ENCODE assay signal across 19 cellular contexts in genomic region chr17:72110953-72111339, GRCh38. TPM values are rescaled to one million over a fixed set of nuclear protein-coding genes. Genes with fewer than 3 reads are reported as not detected.
DNase-seq lines count a peak whose midpoint lies in the region; TF ChIP-seq lines count a peak whose summit lies in the region.
"Had no signal": no experiment of that assay in that cellular context is flagged by ENCODE, and none has a peak within 500 bp of the region (broad histone marks: within the 10 kb centered on the region; RNA-seq: fewer than 3 reads in every experiment).

No MANE protein-coding gene starts in this region.

- no peaks in the 10 kb centered on the region for H3K4me1 Mint-ChIP-seq in activated CD4-positive, alpha-beta memory T cell treated with anti-CD3 and anti-CD28 coated beads for 36 hours (ENCODE audit: low read depth)
- H3K4me1 Mint-ChIP-seq: activated naive CD4-positive, alpha-beta T cell treated with anti-CD3 and anti-CD28 coated beads, Interleukin-2, amount 10 ng/mL, durations not matched to agents 7 days and 5 days had no signal

- no peak overlapping the region for H2AFZ ChIP-seq in hepatocyte

- no peak overlapping the region for H3K4me3 ChIP-seq in HEK293 (ENCODE audit: low read depth, low read length)
- peak overlapping the region; percentile 73 for H3K4me3 ChIP-seq in adipocyte (ENCODE audit: low read length)
- no peak overlapping the region for H3K4me3 ChIP-seq in hepatocyte
- peak overlapping the region; percentile 16 for H3K4me3 ChIP-seq in suprapubic skin
- H3K4me3 ChIP-seq: ascending aorta, prostate gland, SJCRH30, spleen had no signal

- no peaks in the 10 kb centered on the region for H3K9me3 ChIP-seq in HEK293 (ENCODE audit: control insufficient read depth, insufficient read depth, low read depth, low read length)
- H3K9me3 ChIP-seq in adipocyte (ENCODE audit: control insufficient read depth, low read length), result no peaks in the 10 kb centered on the region
- H3K9me3 ChIP-seq in hepatocyte (ENCODE audit: low read depth), result no peaks in the 10 kb centered on the region
- no peaks in the 10 kb centered on the region for H3K9me3 ChIP-seq in suprapubic skin
- H3K9me3 ChIP-seq: ascending aorta, prostate gland, SJCRH30, spleen had no signal

- H3K9me3 Mint-ChIP-seq in activated CD4-positive, alpha-beta memory T cell treated with anti-CD3 and anti-CD28 coated beads for 36 hours, result peaks cover 2% of the 10 kb centered on the region

- DNase-seq in adipocyte (ENCODE audit: low read depth), result no peak
- DNase-seq in hepatocyte (ENCODE audit: low spot score), result no peak
- no peak for DNase-seq in suprapubic skin (ENCODE audit: low spot score in 2 of 2)
- DNase-seq in activated CD4-positive, alpha-beta memory T cell treated with anti-CD3 and anti-CD28 coated beads for 36 hours, result no peak
- DNase-seq in NCI-H187 (lab: John Stamatoyannopoulos, UW), result no peak
- no peak for DNase-seq in RPMI8226
- DNase-seq: activated CD4-positive, CD25-positive, alpha-beta regulatory T cell; activated naive CD4-positive, alpha-beta T cell treated with anti-CD3 and anti-CD28 coated beads, Interleukin-2, amount 10 ng/mL, durations not matched to agents 7 days and 5 days; activated T-cell treated with anti-CD3 and anti-CD28 coated beads, Interleukin-2, amount 50 U/mL, for 48 hours; effector memory CD8-positive, alpha-beta T cell; hippocampal formation; OCI-M1; SJCRH30; spleen had no signal

- no peaks in the 10 kb centered on the region for H4K20me1 ChIP-seq in hepatocyte (ENCODE audit: insufficient read depth, poor library complexity, severe bottlenecking)

- H3K9me2 ChIP-seq in hepatocyte (replicated peaks; ENCODE audit: insufficient read depth), result no peaks in the 10 kb centered on the region

- H3K79me2 ChIP-seq in hepatocyte, result no peaks in the 10 kb centered on the region

- no peak for TF ChIP-seq EP300 in suprapubic skin (IDR thresholded peaks at IDR 0.05)

- peak overlapping the region; percentile 10 for H3K4me2 ChIP-seq in hepatocyte
- H3K4me2 ChIP-seq: KMS-11 had no signal

- no peak overlapping the region for H3K27ac ChIP-seq in HEK293 (ENCODE audit: extremely low read depth, low read depth, low read length)
- H3K27ac ChIP-seq in hepatocyte, result no peak overlapping the region
- H3K27ac ChIP-seq in suprapubic skin, result peak overlapping the region; percentile 42
- H3K27ac ChIP-seq: ascending aorta, KMS-11, prostate gland, SJCRH30, spleen had no signal

- H3K4me1 ChIP-seq in HEK293 (ENCODE audit: control insufficient read depth, insufficient read depth, low read length), result peaks cover 9% of the 10 kb centered on the region
- no peaks in the 10 kb centered on the region for H3K4me1 ChIP-seq in adipocyte (ENCODE audit: control insufficient read depth, insufficient read depth, low read length)
- H3K4me1 ChIP-seq in hepatocyte (ENCODE audit: insufficient read depth), result peaks cover 7% of the 10 kb centered on the region
- H3K4me1 ChIP-seq in suprapubic skin, result peaks cover 12% of the 10 kb centered on the region
- H3K4me1 ChIP-seq: ascending aorta, prostate gland, SJCRH30 had no signal

- WGBS in hepatocyte (ENCODE audit: low lambda C conversion rate, missing lambda C conversion rate), result 50% methylated on average over 3 of the region's 4 CpGs
- WGBS in suprapubic skin, result 14% methylated on average over 4 of the region's 4 CpGs

- H3K4me3 Mint-ChIP-seq in activated CD4-positive, alpha-beta memory T cell treated with anti-CD3 and anti-CD28 coated beads for 36 hours, result no peak overlapping the region
- H3K4me3 Mint-ChIP-seq: activated naive CD4-positive, alpha-beta T cell treated with anti-CD3 and anti-CD28 coated beads, Interleukin-2, amount 10 ng/mL, durations not matched to agents 7 days and 5 days; effector memory CD8-positive, alpha-beta T cell had no signal

- TF ChIP-seq CTCF in HEK293 (tag by site-specific recombination; IDR thresholded peaks at IDR 0.05) (no peak), hepatocyte (IDR thresholded peaks at IDR 0.05; ENCODE audit: poor library complexity) (no peak), suprapubic skin (IDR thresholded peaks at IDR 0.05) (no peak)

- H3K36me3 ChIP-seq in HEK293 (ENCODE audit: control insufficient read depth in 2 of 2, insufficient read depth in 1 of 2, low read length in 2 of 2) (no peaks in the 10 kb centered on the region), adipocyte (ENCODE audit: control insufficient read depth, insufficient read depth, low read length, severe bottlenecking) (no peaks in the 10 kb centered on the region), hepatocyte (replicated peaks; ENCODE audit: insufficient read depth, low read depth) (no peaks in the 10 kb centered on the region), suprapubic skin (no peaks in the 10 kb centered on the region)
- H3K36me3 ChIP-seq: ascending aorta, prostate gland, SJCRH30, spleen had no signal

- CTCF ChIA-PET in HEK293 (lab: Yijun Ruan, JAX), result interaction anchor here (0.6 to 0.7 kb wide), 2 partner anchors 481 to 1027 kb away, joined by 3 read pairs; no protein-coding TSS in a partner anchor
- CTCF ChIA-PET in activated CD4-positive, alpha-beta memory T cell treated with anti-CD3 and anti-CD28 coated beads for 36 hours (lab: Charles Lee), result no interaction called here

- TF ChIP-seq POLR2A in suprapubic skin (IDR thresholded peaks at IDR 0.05), result no peak

- H3K27ac Mint-ChIP-seq in activated CD4-positive, alpha-beta memory T cell treated with anti-CD3 and anti-CD28 coated beads for 36 hours, result no peak overlapping the region
- H3K27ac Mint-ChIP-seq: activated naive CD4-positive, alpha-beta T cell treated with anti-CD3 and anti-CD28 coated beads, Interleukin-2, amount 10 ng/mL, durations not matched to agents 7 days and 5 days; effector memory CD8-positive, alpha-beta T cell had no signal

- peaks cover 36% of the 10 kb centered on the region for H3K27me3 ChIP-seq in adipocyte (replicated peaks; ENCODE audit: control insufficient read depth, insufficient read depth, low read length)
- H3K27me3 ChIP-seq in hepatocyte, result peaks cover 25% of the 10 kb centered on the region
- peaks cover 35% of the 10 kb centered on the region for H3K27me3 ChIP-seq in suprapubic skin
- H3K27me3 ChIP-seq: ascending aorta, SJCRH30 had no signal

- intact Hi-C loops in activated CD4-positive, alpha-beta memory T cell treated with anti-CD3 and anti-CD28 coated beads for 36 hours (cut with micrococcal nuclease), result loop anchor here (10.0 kb wide), 1 partner anchor 636 kb away; no protein-coding TSS in a partner anchor

- H3K27me3 Mint-ChIP-seq in activated CD4-positive, alpha-beta memory T cell treated with anti-CD3 and anti-CD28 coated beads for 36 hours, result peaks cover 30% of the 10 kb centered on the region

- POLR2A ChIA-PET in HEK293 (lab: Yijun Ruan, JAX), result interaction anchor here (3.5 kb wide), 1 partner anchor 10 kb away, joined by 13 read pairs; the partner anchor contains the start of gene SOX9
- POLR2A ChIA-PET in activated CD4-positive, alpha-beta memory T cell treated with anti-CD3 and anti-CD28 coated beads for 36 hours (lab: Charles Lee), result no interaction called here

- H3K9ac ChIP-seq in adipocyte (ENCODE audit: low read length), result no peak overlapping the region
- H3K9ac ChIP-seq: KMS-11 had no signal

- no peaks in the 10 kb centered on the region for H3K36me3 Mint-ChIP-seq in activated CD4-positive, alpha-beta memory T cell treated with anti-CD3 and anti-CD28 coated beads for 36 hours
- H3K36me3 Mint-ChIP-seq: activated naive CD4-positive, alpha-beta T cell treated with anti-CD3 and anti-CD28 coated beads, Interleukin-2, amount 10 ng/mL, durations not matched to agents 7 days and 5 days had no signal

TF ChIP-seq in HEK293, 187 proteins besides CTCF, POLR2A, EP300 and RAD21 (continues in another document):
- peak; percentile 71 for TF ChIP-seq KLF1 (tag by site-specific recombination; IDR thresholded peaks at IDR 0.05)
- no peak for TF ChIP-seq ZNF707 (tag by site-specific recombination; IDR thresholded peaks at IDR 0.05)
- TF ChIP-seq ZNF138 (tag by site-specific recombination; IDR thresholded peaks at IDR 0.05; ENCODE audit: borderline replicate concordance), result no peak
- TF ChIP-seq ZNF658 (tag by site-specific recombination; IDR thresholded peaks at IDR 0.05), result no peak
- no peak for TF ChIP-seq ZNF488 (tag by site-specific recombination; IDR thresholded peaks at IDR 0.05)
- no peak for TF ChIP-seq ZNF133 (tag by site-specific recombination; IDR thresholded peaks at IDR 0.05)
- TF ChIP-seq ZFP69B (tag by site-specific recombination; IDR thresholded peaks at IDR 0.05), result no peak
- TF ChIP-seq SCRT2 (tag by site-specific recombination; IDR thresholded peaks at IDR 0.05), result peak; percentile 68; the same call in 1 of the 2 replicates
- TF ChIP-seq SP7 (tag by site-specific recombination; IDR thresholded peaks at IDR 0.05), result no peak
- no peak for TF ChIP-seq ZNF701 (tag by site-specific recombination; IDR thresholded peaks at IDR 0.05)
- no peak for TF ChIP-seq ZNF341 (tag by site-specific recombination; IDR thresholded peaks at IDR 0.05; ENCODE audit: low read depth)
- TF ChIP-seq ZFHX2 (tag by site-specific recombination; conservative IDR thresholded peaks at IDR 0.05), result no peak; the same call in 1 of the 2 replicates
- no peak for TF ChIP-seq KLF16 (tag by site-specific recombination; IDR thresholded peaks at IDR 0.05)
- no peak for TF ChIP-seq ZNF664 (tag by site-specific recombination; IDR thresholded peaks at IDR 0.05)
- TF ChIP-seq ZNF221 (tag by site-specific recombination; IDR thresholded peaks at IDR 0.05; ENCODE audit: borderline replicate concordance), result no peak

RNA-seq across cellular contexts. Expression of gene SOX9, which starts 9.9 kb away (rescaled TPM):
- 31.8 and 36.9 TPM in 2 replicates for total RNA-seq in hepatocyte
- polyA plus RNA-seq in hepatocyte, result 74.6 and 87.3 TPM in 2 replicates
- 10 to 100 TPM; 30.0 to 52.3 (median 42.9) TPM for total RNA-seq in suprapubic skin
- not detected for total RNA-seq in activated CD4-positive, alpha-beta memory T cell treated with anti-CD3 and anti-CD28 coated beads for 36 hours
- total RNA-seq: T-helper 2 cell treated with Interferon-gamma antibody and Interleukin-4, amounts not matched to agents 100 ng/mL and 5 ng/mL, for 36 hours had no signal

Comparison
In these comparisons a context has a peak if more than half of its experiments do, and no peak if none do; other contexts are left out.
1. H3K4me3 ChIP-seq: peak in adipocyte (single experiment) and suprapubic skin (single experiment); none in HEK293 (single experiment) and hepatocyte (single experiment).
2. RNA of gene SOX9, which starts 9.9 kb away (total RNA-seq): 30.0 to 52.3 TPM in suprapubic skin and 31.8 to 36.9 TPM in hepatocyte; not detected in activated CD4-positive, alpha-beta memory T cell treated with anti-CD3 and anti-CD28 coated beads for 36 hours; every median in the first group is over 10 times any median in the second.